2 cellular contexts compared by ENCODE assay signal in the genomic region with DNA sequence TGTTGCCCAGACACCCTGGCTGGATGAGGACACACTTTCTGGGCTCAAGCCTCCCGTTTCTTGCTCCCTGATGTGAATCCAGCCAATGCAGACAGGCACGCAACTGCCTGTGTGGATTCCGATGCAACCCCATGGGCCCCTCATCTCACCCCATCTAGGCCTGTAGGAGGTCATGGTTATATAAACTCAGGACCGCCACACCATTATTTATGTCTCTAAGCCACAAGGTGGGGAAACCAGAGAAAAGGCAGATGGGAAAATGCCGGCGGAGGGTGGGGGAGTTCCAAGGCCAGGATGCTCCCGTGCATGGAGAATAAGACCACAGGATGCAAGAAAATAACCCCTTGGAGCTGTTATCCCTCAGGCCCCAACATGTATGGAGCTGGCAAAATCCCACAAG.
TF ChIP-seq lines count a peak whose summit lies in the region.

No MANE protein-coding gene starts in this region.

TF ChIP-seq in HCT116, 20 proteins besides CTCF, POLR2A, EP300 and RAD21:
- no peak for TF ChIP-seq ELF1 (IDR thresholded peaks at IDR 0.05; ENCODE audit: borderline replicate concordance, low read depth)
- TF ChIP-seq ZFX (IDR thresholded peaks at IDR 0.05) = no peak
- no peak for TF ChIP-seq TCF7L2 (IDR thresholded peaks at IDR 0.05; ENCODE audit: borderline replicate concordance, extremely low read depth, insufficient read depth, insufficient read length)
- TF ChIP-seq SRF (IDR thresholded peaks at IDR 0.05; ENCODE audit: low read depth) = no peak
- TF ChIP-seq, protein P1, sequence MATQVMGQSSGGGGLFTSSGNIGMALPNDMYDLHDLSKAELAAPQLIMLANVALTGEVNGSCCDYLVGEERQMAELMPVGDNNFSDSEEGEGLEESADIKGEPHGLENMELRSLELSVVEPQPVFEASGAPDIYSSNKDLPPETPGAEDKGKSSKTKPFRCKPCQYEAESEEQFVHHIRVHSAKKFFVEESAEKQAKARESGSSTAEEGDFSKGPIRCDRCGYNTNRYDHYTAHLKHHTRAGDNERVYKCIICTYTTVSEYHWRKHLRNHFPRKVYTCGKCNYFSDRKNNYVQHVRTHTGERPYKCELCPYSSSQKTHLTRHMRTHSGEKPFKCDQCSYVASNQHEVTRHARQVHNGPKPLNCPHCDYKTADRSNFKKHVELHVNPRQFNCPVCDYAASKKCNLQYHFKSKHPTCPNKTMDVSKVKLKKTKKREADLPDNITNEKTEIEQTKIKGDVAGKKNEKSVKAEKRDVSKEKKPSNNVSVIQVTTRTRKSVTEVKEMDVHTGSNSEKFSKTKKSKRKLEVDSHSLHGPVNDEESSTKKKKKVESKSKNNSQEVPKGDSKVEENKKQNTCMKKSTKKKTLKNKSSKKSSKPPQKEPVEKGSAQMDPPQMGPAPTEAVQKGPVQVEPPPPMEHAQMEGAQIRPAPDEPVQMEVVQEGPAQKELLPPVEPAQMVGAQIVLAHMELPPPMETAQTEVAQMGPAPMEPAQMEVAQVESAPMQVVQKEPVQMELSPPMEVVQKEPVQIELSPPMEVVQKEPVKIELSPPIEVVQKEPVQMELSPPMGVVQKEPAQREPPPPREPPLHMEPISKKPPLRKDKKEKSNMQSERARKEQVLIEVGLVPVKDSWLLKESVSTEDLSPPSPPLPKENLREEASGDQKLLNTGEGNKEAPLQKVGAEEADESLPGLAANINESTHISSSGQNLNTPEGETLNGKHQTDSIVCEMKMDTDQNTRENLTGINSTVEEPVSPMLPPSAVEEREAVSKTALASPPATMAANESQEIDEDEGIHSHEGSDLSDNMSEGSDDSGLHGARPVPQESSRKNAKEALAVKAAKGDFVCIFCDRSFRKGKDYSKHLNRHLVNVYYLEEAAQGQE (IDR thresholded peaks at IDR 0.05; ENCODE audit: low read depth) = no peak
- TF ChIP-seq CEBPB (IDR thresholded peaks at IDR 0.05; ENCODE audit: low read depth) = no peak
- no peak for TF ChIP-seq EGR1 (IDR thresholded peaks at IDR 0.05; ENCODE audit: low read depth)

TF ChIP-seq in SK-N-SH, 30 proteins besides CTCF, POLR2A, EP300 and RAD21:
- no peak for TF ChIP-seq TAF1 (IDR thresholded peaks at IDR 0.05; ENCODE audit: borderline replicate concordance, low read depth, low read length)
TF ChIP-seq in SK-N-SH: peak in this region for 0.
